Comparison of ENCODE assay signal across 1 cellular context in genomic region chr7:47584128-47584865, GRCh38.
TF ChIP-seq lines count a peak whose summit lies in the region.

No MANE protein-coding gene starts in this region.

TF ChIP-seq in IMR-90, 13 proteins besides CTCF, POLR2A, EP300 and RAD21 (continued from another document):
- TF ChIP-seq CHD1 (IDR thresholded peaks at IDR 0.05; ENCODE audit: low read depth, low read length) = no peak
- no peak for TF ChIP-seq MXI1 (IDR thresholded peaks at IDR 0.05; ENCODE audit: borderline replicate concordance, low read depth, low read length)
- no peak for TF ChIP-seq FOS (IDR thresholded peaks at IDR 0.05; ENCODE audit: low read depth, low read length)
- no peak for TF ChIP-seq MAZ (IDR thresholded peaks at IDR 0.05; ENCODE audit: borderline replicate concordance, low read depth, low read length)
- no peak for TF ChIP-seq CEBPB (IDR thresholded peaks at IDR 0.05; ENCODE audit: low read depth, low read length)
- no peak for TF ChIP-seq RCOR1 (IDR thresholded peaks at IDR 0.05; ENCODE audit: insufficient replicate concordance, low read length)
- no peak for TF ChIP-seq USF2 (IDR thresholded peaks at IDR 0.05; ENCODE audit: low read depth, low read length)
- TF ChIP-seq SMC3 (IDR thresholded peaks at IDR 0.05; ENCODE audit: low read depth, low read length) = no peak
TF ChIP-seq in IMR-90: peak in this region for 0.
